In the genomic region with DNA sequence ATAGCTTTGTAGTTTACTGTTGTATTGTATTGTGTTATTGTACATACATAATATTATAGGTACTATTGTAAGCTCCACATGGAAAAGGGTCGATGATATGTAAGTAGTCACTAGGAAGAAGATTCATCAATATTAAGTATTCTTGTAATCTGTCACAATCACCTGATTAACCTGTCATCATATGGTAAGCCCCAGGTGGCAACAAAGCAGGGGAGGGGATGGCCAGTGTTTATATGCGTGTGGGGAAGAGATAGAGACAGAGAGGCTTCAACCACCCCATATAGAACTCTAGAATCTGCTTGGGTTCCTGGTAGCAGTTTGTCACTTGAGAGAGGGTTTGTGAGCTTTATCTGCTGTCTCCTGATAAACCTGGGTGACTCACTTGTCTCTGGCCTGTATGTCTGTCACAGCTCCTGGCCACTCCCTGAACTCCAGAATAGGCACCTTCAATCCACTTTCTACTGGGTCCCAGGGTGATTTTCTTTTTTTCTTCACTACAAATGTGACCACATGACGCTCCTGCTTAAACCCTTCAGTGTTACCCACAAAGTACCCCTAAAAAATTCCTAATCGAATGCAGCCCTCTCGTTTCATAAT, we compare ENCODE assay signal across 1 cellular context.
TF ChIP-seq lines count a peak whose summit lies in the region.

No MANE protein-coding gene starts in this region.

TF ChIP-seq in K562, 482 proteins besides CTCF, POLR2A, EP300 and RAD21 (continued from another document and continues in another):
- TF ChIP-seq, protein P1, sequence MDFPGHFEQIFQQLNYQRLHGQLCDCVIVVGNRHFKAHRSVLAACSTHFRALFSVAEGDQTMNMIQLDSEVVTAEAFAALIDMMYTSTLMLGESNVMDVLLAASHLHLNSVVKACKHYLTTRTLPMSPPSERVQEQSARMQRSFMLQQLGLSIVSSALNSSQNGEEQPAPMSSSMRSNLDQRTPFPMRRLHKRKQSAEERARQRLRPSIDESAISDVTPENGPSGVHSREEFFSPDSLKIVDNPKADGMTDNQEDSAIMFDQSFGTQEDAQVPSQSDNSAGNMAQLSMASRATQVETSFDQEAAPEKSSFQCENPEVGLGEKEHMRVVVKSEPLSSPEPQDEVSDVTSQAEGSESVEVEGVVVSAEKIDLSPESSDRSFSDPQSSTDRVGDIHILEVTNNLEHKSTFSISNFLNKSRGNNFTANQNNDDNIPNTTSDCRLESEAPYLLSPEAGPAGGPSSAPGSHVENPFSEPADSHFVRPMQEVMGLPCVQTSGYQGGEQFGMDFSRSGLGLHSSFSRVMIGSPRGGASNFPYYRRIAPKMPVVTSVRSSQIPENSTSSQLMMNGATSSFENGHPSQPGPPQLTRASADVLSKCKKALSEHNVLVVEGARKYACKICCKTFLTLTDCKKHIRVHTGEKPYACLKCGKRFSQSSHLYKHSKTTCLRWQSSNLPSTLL (IDR thresholded peaks at IDR 0.05) = no peak
- TF ChIP-seq, protein P2, sequence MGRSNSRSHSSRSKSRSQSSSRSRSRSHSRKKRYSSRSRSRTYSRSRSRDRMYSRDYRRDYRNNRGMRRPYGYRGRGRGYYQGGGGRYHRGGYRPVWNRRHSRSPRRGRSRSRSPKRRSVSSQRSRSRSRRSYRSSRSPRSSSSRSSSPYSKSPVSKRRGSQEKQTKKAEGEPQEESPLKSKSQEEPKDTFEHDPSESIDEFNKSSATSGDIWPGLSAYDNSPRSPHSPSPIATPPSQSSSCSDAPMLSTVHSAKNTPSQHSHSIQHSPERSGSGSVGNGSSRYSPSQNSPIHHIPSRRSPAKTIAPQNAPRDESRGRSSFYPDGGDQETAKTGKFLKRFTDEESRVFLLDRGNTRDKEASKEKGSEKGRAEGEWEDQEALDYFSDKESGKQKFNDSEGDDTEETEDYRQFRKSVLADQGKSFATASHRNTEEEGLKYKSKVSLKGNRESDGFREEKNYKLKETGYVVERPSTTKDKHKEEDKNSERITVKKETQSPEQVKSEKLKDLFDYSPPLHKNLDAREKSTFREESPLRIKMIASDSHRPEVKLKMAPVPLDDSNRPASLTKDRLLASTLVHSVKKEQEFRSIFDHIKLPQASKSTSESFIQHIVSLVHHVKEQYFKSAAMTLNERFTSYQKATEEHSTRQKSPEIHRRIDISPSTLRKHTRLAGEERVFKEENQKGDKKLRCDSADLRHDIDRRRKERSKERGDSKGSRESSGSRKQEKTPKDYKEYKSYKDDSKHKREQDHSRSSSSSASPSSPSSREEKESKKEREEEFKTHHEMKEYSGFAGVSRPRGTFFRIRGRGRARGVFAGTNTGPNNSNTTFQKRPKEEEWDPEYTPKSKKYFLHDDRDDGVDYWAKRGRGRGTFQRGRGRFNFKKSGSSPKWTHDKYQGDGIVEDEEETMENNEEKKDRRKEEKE (IDR thresholded peaks at IDR 0.05; ENCODE audit: borderline replicate concordance in 1 of 2, control insufficient read depth in 1 of 2, low read depth in 2 of 2, low read length in 1 of 2) = peak in 1 of 2 experiments; percentile 75; a peak in 1 of 4 replicates
- no peak for TF ChIP-seq TRIM25 (IDR thresholded peaks at IDR 0.05; ENCODE audit: borderline replicate concordance)
- peak; percentile 75 for TF ChIP-seq CEBPB (tag; IDR thresholded peaks at IDR 0.05)
- TF ChIP-seq GTF2E2 (tag; IDR thresholded peaks at IDR 0.05) = no peak; the same call in 1 of the 2 replicates
- peak; percentile 99 for TF ChIP-seq MEIS2 (IDR thresholded peaks at IDR 0.05; ENCODE audit: partially characterized antibody)
- TF ChIP-seq ZNF140 (CRISPR knock-in tag; IDR thresholded peaks at IDR 0.05) = no peak
- no peak for TF ChIP-seq CBFB (CRISPR knock-in tag; IDR thresholded peaks at IDR 0.05)
- peak; percentile 89 for TF ChIP-seq HLTF (IDR thresholded peaks at IDR 0.05)
- no peak for TF ChIP-seq PCBP1 (IDR thresholded peaks at IDR 0.05; ENCODE audit: low read depth, low read length, poor library complexity, severe bottlenecking)
- peak; percentile 96 for TF ChIP-seq DMBX1 (CRISPR knock-in tag; IDR thresholded peaks at IDR 0.05; ENCODE audit: borderline replicate concordance)
- peak; percentile 95 for TF ChIP-seq FOXM1 (IDR thresholded peaks at IDR 0.05; ENCODE audit: low read depth)
- TF ChIP-seq FOXM1 (CRISPR knock-in tag; IDR thresholded peaks at IDR 0.05; ENCODE audit: low read depth) = no peak
- TF ChIP-seq MCM7 (IDR thresholded peaks at IDR 0.05) = 0 out of 4 replicates have a peak, but pooled peaks of 1 of the 2 experiments have one; percentile 70
- TF ChIP-seq ESRRA (IDR thresholded peaks at IDR 0.05; ENCODE audit: borderline replicate concordance, low read depth) = peak; percentile 64; the same call in 1 of the 2 replicates
- TF ChIP-seq HOMEZ (CRISPR knock-in tag; IDR thresholded peaks at IDR 0.05) = no peak
- peak; percentile 99 for TF ChIP-seq CBFA2T2 (conservative IDR thresholded peaks at IDR 0.05)
- TF ChIP-seq ZNF644 (tag; IDR thresholded peaks at IDR 0.05; ENCODE audit: low read depth) = peak; percentile 86
- 0 out of 2 replicates have a peak, but pooled peaks have one; percentile 14 for TF ChIP-seq DIDO1 (tag; IDR thresholded peaks at IDR 0.05; ENCODE audit: low read depth)
- TF ChIP-seq NFE2 (IDR thresholded peaks at IDR 0.05; ENCODE audit: low read depth) = peak; percentile 74
- peak; percentile 97 for TF ChIP-seq SMARCB1 (IDR thresholded peaks at IDR 0.05; ENCODE audit: insufficient read length, low read depth)
- no peak for TF ChIP-seq ZNF764 (CRISPR knock-in tag; IDR thresholded peaks at IDR 0.05; ENCODE audit: low read depth)
- TF ChIP-seq ZNF175 (CRISPR knock-in tag; IDR thresholded peaks at IDR 0.05; ENCODE audit: low read depth) = peak; percentile 73
- TF ChIP-seq CC2D1A (IDR thresholded peaks at IDR 0.05) = peak; percentile 97
- TF ChIP-seq, protein P3, sequence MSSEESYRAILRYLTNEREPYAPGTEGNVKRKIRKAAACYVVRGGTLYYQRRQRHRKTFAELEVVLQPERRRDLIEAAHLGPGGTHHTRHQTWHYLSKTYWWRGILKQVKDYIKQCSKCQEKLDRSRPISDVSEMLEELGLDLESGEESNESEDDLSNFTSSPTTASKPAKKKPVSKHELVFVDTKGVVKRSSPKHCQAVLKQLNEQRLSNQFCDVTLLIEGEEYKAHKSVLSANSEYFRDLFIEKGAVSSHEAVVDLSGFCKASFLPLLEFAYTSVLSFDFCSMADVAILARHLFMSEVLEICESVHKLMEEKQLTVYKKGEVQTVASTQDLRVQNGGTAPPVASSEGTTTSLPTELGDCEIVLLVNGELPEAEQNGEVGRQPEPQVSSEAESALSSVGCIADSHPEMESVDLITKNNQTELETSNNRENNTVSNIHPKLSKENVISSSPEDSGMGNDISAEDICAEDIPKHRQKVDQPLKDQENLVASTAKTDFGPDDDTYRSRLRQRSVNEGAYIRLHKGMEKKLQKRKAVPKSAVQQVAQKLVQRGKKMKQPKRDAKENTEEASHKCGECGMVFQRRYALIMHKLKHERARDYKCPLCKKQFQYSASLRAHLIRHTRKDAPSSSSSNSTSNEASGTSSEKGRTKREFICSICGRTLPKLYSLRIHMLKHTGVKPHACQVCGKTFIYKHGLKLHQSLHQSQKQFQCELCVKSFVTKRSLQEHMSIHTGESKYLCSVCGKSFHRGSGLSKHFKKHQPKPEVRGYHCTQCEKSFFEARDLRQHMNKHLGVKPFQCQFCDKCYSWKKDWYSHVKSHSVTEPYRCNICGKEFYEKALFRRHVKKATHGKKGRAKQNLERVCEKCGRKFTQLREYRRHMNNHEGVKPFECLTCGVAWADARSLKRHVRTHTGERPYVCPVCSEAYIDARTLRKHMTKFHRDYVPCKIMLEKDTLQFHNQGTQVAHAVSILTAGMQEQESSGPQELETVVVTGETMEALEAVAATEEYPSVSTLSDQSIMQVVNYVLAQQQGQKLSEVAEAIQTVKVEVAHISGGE (CRISPR knock-in tag; IDR thresholded peaks at IDR 0.05) = peak in 1 of 3 experiments; percentile 76; a peak in 2 of 6 replicates
- 0 out of 2 replicates have a peak, but pooled peaks have one; percentile 55 for TF ChIP-seq ILF3 (IDR thresholded peaks at IDR 0.05; ENCODE audit: borderline replicate concordance)
- TF ChIP-seq ZNF165 (CRISPR knock-in tag; IDR thresholded peaks at IDR 0.05; ENCODE audit: borderline replicate concordance) = no peak
- TF ChIP-seq KHSRP (IDR thresholded peaks at IDR 0.05) = peak; percentile 75
- TF ChIP-seq L3MBTL2 (IDR thresholded peaks at IDR 0.05) = peak; percentile 50; the same call in 1 of the 2 replicates
- TF ChIP-seq TAF1 (IDR thresholded peaks at IDR 0.05; ENCODE audit: control insufficient read depth, extremely low read depth, insufficient read depth, low read length, severe bottlenecking) = peak; percentile 41
- TF ChIP-seq ZBTB33 (CRISPR knock-in tag; IDR thresholded peaks at IDR 0.05) = peak; percentile 73
- peak; percentile 66; the same call in 1 of the 2 replicates for TF ChIP-seq FOXJ2 (tag; IDR thresholded peaks at IDR 0.05)
- TF ChIP-seq SOX6 (IDR thresholded peaks at IDR 0.05) = peak; percentile 98
- no peak for TF ChIP-seq SP2 (IDR thresholded peaks at IDR 0.05; ENCODE audit: extremely low read depth, low read depth, low read length, poor library complexity, severe bottlenecking)
- TF ChIP-seq SMARCA5 (IDR thresholded peaks at IDR 0.05) = no peak
